In the genomic region with DNA sequence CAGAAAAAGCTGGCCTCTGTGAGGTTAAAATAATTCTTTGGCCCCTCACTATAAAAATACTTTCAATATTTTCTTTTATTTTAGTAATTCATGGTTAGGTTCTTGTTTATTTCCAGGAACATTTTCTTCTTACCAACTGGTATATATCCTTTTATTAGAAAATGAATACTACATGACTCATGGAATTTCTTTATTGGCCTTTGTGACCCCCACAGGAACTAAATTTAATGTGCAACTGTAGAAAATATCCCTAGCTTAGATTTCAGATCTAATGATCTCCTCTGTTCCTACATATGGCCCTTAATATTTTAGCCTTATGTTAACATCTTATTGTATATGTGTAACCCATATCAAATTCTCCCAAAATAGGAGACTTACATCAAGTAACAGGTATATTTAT, we compare ENCODE assay signal across 1 cellular context.
TF ChIP-seq lines count a peak whose summit lies in the region.

No MANE protein-coding gene starts in this region.

TF ChIP-seq in A549, 52 proteins besides CTCF, POLR2A, EP300 and RAD21 (continued from another document):
- TF ChIP-seq, protein P1, sequence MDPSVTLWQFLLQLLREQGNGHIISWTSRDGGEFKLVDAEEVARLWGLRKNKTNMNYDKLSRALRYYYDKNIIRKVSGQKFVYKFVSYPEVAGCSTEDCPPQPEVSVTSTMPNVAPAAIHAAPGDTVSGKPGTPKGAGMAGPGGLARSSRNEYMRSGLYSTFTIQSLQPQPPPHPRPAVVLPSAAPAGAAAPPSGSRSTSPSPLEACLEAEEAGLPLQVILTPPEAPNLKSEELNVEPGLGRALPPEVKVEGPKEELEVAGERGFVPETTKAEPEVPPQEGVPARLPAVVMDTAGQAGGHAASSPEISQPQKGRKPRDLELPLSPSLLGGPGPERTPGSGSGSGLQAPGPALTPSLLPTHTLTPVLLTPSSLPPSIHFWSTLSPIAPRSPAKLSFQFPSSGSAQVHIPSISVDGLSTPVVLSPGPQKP (IDR thresholded peaks at IDR 0.05; ENCODE audit: low read depth, low read length): no peak
- TF ChIP-seq, protein P2, sequence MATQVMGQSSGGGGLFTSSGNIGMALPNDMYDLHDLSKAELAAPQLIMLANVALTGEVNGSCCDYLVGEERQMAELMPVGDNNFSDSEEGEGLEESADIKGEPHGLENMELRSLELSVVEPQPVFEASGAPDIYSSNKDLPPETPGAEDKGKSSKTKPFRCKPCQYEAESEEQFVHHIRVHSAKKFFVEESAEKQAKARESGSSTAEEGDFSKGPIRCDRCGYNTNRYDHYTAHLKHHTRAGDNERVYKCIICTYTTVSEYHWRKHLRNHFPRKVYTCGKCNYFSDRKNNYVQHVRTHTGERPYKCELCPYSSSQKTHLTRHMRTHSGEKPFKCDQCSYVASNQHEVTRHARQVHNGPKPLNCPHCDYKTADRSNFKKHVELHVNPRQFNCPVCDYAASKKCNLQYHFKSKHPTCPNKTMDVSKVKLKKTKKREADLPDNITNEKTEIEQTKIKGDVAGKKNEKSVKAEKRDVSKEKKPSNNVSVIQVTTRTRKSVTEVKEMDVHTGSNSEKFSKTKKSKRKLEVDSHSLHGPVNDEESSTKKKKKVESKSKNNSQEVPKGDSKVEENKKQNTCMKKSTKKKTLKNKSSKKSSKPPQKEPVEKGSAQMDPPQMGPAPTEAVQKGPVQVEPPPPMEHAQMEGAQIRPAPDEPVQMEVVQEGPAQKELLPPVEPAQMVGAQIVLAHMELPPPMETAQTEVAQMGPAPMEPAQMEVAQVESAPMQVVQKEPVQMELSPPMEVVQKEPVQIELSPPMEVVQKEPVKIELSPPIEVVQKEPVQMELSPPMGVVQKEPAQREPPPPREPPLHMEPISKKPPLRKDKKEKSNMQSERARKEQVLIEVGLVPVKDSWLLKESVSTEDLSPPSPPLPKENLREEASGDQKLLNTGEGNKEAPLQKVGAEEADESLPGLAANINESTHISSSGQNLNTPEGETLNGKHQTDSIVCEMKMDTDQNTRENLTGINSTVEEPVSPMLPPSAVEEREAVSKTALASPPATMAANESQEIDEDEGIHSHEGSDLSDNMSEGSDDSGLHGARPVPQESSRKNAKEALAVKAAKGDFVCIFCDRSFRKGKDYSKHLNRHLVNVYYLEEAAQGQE (IDR thresholded peaks at IDR 0.05): no peak
